In genomic region chr20:43438578-43439316, GRCh38 we compare ENCODE assay signal across 15 cellular contexts. TPM values are rescaled to one million over a fixed set of nuclear protein-coding genes. Genes with fewer than 3 reads are reported as not detected.
A peak's percentile ranks its signal among the peaks of the same experiment; 100 is the strongest.
DNase-seq lines count a peak whose midpoint lies in the region; ATAC-seq and TF ChIP-seq lines count a peak whose summit lies in the region.
"Had no signal": no experiment of that assay in that cellular context is flagged by ENCODE, and none has a peak within 500 bp of the region (broad histone marks: within the 10 kb centered on the region; RNA-seq: fewer than 3 reads in every experiment).

No MANE protein-coding gene starts in this region.

- no peaks in the 10 kb centered on the region for H3K79me1 ChIP-seq in H9 (ENCODE audit: insufficient read depth, low read depth, low read length, poor library complexity, severe bottlenecking)

- H3K4me3 Mint-ChIP-seq in H9, result no peak overlapping the region

- CTCF ChIA-PET in OCI-LY7 (lab: Charles Lee; ENCODE audit: unreplicated experiment), result no interaction called here

- peaks cover 0 to 5% of the 10 kb centered on the region in 2 experiments; a peak in 2 of 4 replicates for H3K4me1 Mint-ChIP-seq in H9

- no TSS peak for BruUV-seq in OCI-LY7 (replicated peaks; lab: Mats Ljungman, UMichigan)

- H3K14ac ChIP-seq in H9 (ENCODE audit: insufficient read depth, low read length), result no peak overlapping the region

- no peak overlapping the region for H3K9ac ChIP-seq in H9 (ENCODE audit: extremely low read depth, insufficient read length, low read length)
- H3K9ac ChIP-seq: BLaER1 treated with 17β-estradiol and CSF1 and Interleukin-3, amounts not matched to agents 10 nM and 100 nM had no signal

- H3T11ph ChIP-seq in H9 (ENCODE audit: low read length), result no peak overlapping the region

- H4K5ac ChIP-seq in H9 (ENCODE audit: insufficient read length, low read depth, low read length), result no peak overlapping the region

- no peak for TF ChIP-seq CTCF in OCI-LY7 (conservative IDR thresholded peaks at IDR 0.05; ENCODE audit: low read length)
- TF ChIP-seq CTCF in H9 (conservative IDR thresholded peaks at IDR 0.05), result no peak

- no peak overlapping the region for H3K56ac ChIP-seq in H9 (ENCODE audit: insufficient read length, low read depth, low read length)

- peak overlapping the region; percentile 3; the same call in 1 of the 2 replicates for H3K4me2 ChIP-seq in OCI-LY7 (ENCODE audit: low read length)
- no peak overlapping the region for H3K4me2 ChIP-seq in H9 (ENCODE audit: insufficient read depth, insufficient read length, low read length)

- H3K4ac ChIP-seq in H9 (ENCODE audit: low read depth, low read length), result no peak overlapping the region

- no peak overlapping the region for H3K27ac ChIP-seq in OCI-LY7 (ENCODE audit: low read depth, low read length, poor library complexity, severe bottlenecking)
- H3K27ac ChIP-seq in H9 (ENCODE audit: insufficient read length, low read depth, low read length), result no peak overlapping the region
- H3K27ac ChIP-seq: ascending aorta; BLaER1 treated with 17β-estradiol and CSF1 and Interleukin-3, amounts not matched to agents 10 nM and 100 nM; left ventricle myocardium inferior had no signal

- H3K4me1 ChIP-seq in OCI-LY7 (ENCODE audit: insufficient read depth, low read length, poor library complexity, severe bottlenecking) (peaks cover 7% of the 10 kb centered on the region), H9 (ENCODE audit: insufficient read depth, low read length) (no peaks in the 10 kb centered on the region)
- H3K4me1 ChIP-seq: ascending aorta, HAP-1, left ventricle myocardium inferior had no signal

- H4K20me1 ChIP-seq in OCI-LY7 (ENCODE audit: insufficient read depth, low read length), result no peaks in the 10 kb centered on the region
- no peaks in the 10 kb centered on the region for H4K20me1 ChIP-seq in H9 (ENCODE audit: control insufficient read depth, insufficient read depth, insufficient read length)
- H4K20me1 ChIP-seq: BLaER1 treated with 17β-estradiol and CSF1 and Interleukin-3, amounts not matched to agents 10 nM and 100 nM had no signal

- no peaks in the 10 kb centered on the region for H3K9me3 Mint-ChIP-seq in H9

- H2BK120ac ChIP-seq in H9 (ENCODE audit: low read depth, low read length, poor library complexity, severe bottlenecking), result no peak overlapping the region

- no peak overlapping the region for H3K18ac ChIP-seq in H9 (ENCODE audit: insufficient read length, low read depth, low read length)

- no peaks in the 10 kb centered on the region for H3K36me3 ChIP-seq in OCI-LY7 (ENCODE audit: insufficient read depth, low read length)
- H3K36me3 ChIP-seq: ascending aorta; BLaER1 treated with 17β-estradiol and CSF1 and Interleukin-3, amounts not matched to agents 10 nM and 100 nM; HAP-1; left ventricle myocardium inferior had no signal

- no CpG with 5 or more reads among the region's 7 CpGs for WGBS in H9 (ENCODE audit: extremely low coverage, insufficient read length, low lambda C conversion rate)

- intact Hi-C loops in OCI-LY7 (cut with micrococcal nuclease; ENCODE audit: unreplicated experiment), result no loop called here

- H3K9me3 ChIP-seq in OCI-LY7 (ENCODE audit: low read length), result no peaks in the 10 kb centered on the region
- H3K9me3 ChIP-seq in H9 (ENCODE audit: control insufficient read depth, low read depth, low read length), result no peaks in the 10 kb centered on the region
- H3K9me3 ChIP-seq: ascending aorta; BLaER1 treated with 17β-estradiol and CSF1 and Interleukin-3, amounts not matched to agents 10 nM and 100 nM; HAP-1; left ventricle myocardium inferior had no signal

- H2AFZ ChIP-seq in OCI-LY7 (ENCODE audit: low read length), result no peak overlapping the region
- H2AFZ ChIP-seq in H9 (ENCODE audit: low read length), result no peak overlapping the region

- H2BK20ac ChIP-seq in H9 (ENCODE audit: low read depth, low read length, poor library complexity, severe bottlenecking), result no peak overlapping the region

- peak; percentile 86 for ATAC-seq in GM18517 (IDR thresholded peaks at IDR 0.05; ENCODE audit: unreplicated experiment)
- peak; percentile 80 for ATAC-seq in GM21367 (IDR thresholded peaks at IDR 0.05; ENCODE audit: unreplicated experiment)
- peak; percentile 84 for ATAC-seq in HG03025 (IDR thresholded peaks at IDR 0.05; ENCODE audit: low FRiP score, unreplicated experiment)
- ATAC-seq in stimulated activated naive CD8-positive, alpha-beta T cell treated with anti-CD3 and anti-CD28 coated beads, Interleukin-15, Interleukin-2, amounts not matched to agents 100 U/mL and 50 U/mL, for 24 hours, result no peak

- no peaks in the 10 kb centered on the region for H3K79me2 ChIP-seq in OCI-LY7 (ENCODE audit: insufficient read depth, low read depth, low read length)
- H3K79me2 ChIP-seq in H9 (ENCODE audit: insufficient read depth, low read length), result no peaks in the 10 kb centered on the region

- no peak overlapping the region for H3K4me3 ChIP-seq in OCI-LY7 (ENCODE audit: low read depth, low read length, poor library complexity, severe bottlenecking)
- H3K4me3 ChIP-seq: ascending aorta; BLaER1 treated with 17β-estradiol and CSF1 and Interleukin-3, amounts not matched to agents 10 nM and 100 nM; HAP-1; left ventricle myocardium inferior had no signal

- POLR2A ChIA-PET in OCI-LY7 (lab: Charles Lee), result no interaction called here

- no peaks in the 10 kb centered on the region for H3K27me3 ChIP-seq in H9 (ENCODE audit: insufficient read depth, low read length)
- H3K27me3 ChIP-seq: ascending aorta; BLaER1 treated with 17β-estradiol and CSF1 and Interleukin-3, amounts not matched to agents 10 nM and 100 nM had no signal

- H3K23me2 ChIP-seq in H9 (ENCODE audit: insufficient read length, low read depth, low read length, poor library complexity, severe bottlenecking), result no peaks in the 10 kb centered on the region

- DNase-seq in OCI-LY7 (ENCODE audit: low spot score) (no peak), NCI-H1694 treated with DMSO at 0.1 percent for 48 hours (lab: John Stamatoyannopoulos, UW) (no peak), H9 (no peak), mucosa of gallbladder (ENCODE audit: low spot score) (no peak)
- no peak for DNase-seq in stimulated activated naive CD8-positive, alpha-beta T cell treated with anti-CD3 and anti-CD28 coated beads, Interleukin-15, Interleukin-2, amounts not matched to agents 100 U/mL and 50 U/mL, for 24 hours
- DNase-seq: effector memory CD4-positive, alpha-beta T cell; GDM1; KBM-7; left ventricle myocardium inferior had no signal

- no peak overlapping the region for H4K91ac ChIP-seq in H9 (ENCODE audit: insufficient read length, low read depth, low read length)

- H2BK12ac ChIP-seq in H9 (ENCODE audit: insufficient read length, low read depth, low read length), result no peak overlapping the region

- no peak overlapping the region for H4K8ac ChIP-seq in H9 (replicated peaks; ENCODE audit: insufficient read length, low read depth, low read length)

- H3K27me3 Mint-ChIP-seq in H9 (ENCODE audit: low read depth), result peaks cover 8% of the 10 kb centered on the region

- no peak overlapping the region for H2BK15ac ChIP-seq in H9 (ENCODE audit: low read depth, low read length)

- H3K23ac ChIP-seq in H9 (ENCODE audit: insufficient read length, low read depth, low read length), result no peak overlapping the region

- H3K36me3 Mint-ChIP-seq in H9 (ENCODE audit: insufficient read depth in 1 of 3, low read depth in 3 of 3), result no peaks in the 10 kb centered on the region; a peak in 1 of 7 replicates

- H2AK5ac ChIP-seq in H9 (ENCODE audit: insufficient read length, low read length), result no peak overlapping the region

- no peak overlapping the region for H2BK5ac ChIP-seq in H9 (ENCODE audit: insufficient read length, low read length)

- H3K27ac Mint-ChIP-seq in H9, result no peak overlapping the region

- H3K9me2 ChIP-seq in OCI-LY7 (ENCODE audit: insufficient read depth, low read length), result no peaks in the 10 kb centered on the region

RNA-seq across cellular contexts. Expression of gene SRSF6, which starts 18.9 kb away (rescaled TPM):
- 64.3 and 66.9 TPM in 2 replicates for total RNA-seq in OCI-LY7 (2014; rRNA removed; shearing (Covaris generic))
- 171 and 176 TPM in 2 replicates for total RNA-seq in OCI-LY7 (2022)
- total RNA-seq in H9 (2021), result 336 and 340 TPM in 2 replicates
- 151 TPM for total RNA-seq in mucosa of gallbladder
